In the genomic region with DNA sequence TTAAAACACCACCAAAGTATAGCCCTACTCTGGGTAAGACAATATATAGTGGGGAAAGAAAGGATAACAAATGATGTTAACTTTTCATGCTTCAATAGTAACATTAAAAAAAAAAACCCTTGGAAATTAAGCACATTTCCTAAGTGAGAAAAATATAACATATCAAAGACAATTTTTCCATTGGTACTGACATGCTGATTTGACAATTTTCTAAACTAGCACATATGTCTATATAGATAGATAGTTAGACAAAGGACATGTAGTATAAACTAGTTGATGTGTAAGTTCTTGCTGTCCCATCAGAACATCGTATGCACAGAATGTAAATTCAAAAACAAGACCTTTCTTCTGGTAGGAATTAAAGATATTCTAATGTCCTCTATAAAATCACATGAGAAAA, we compare ENCODE assay signal across 9 cellular contexts. TPM values are rescaled to one million over a fixed set of nuclear protein-coding genes. Genes with fewer than 3 reads are reported as not detected.
"Had no signal": no experiment of that assay in that cellular context is flagged by ENCODE, and none has a peak within 500 bp of the region (broad histone marks: within the 10 kb centered on the region; RNA-seq: fewer than 3 reads in every experiment).

No MANE protein-coding gene starts in this region.

- DNase-seq: GDM1, GF-D8 had no signal

- H3K4me3 ChIP-seq: GM12878 had no signal

- ATAC-seq: GM12878 had no signal

- FAIRE-seq: G401.6, GM12878, GM12891, GM12892, GM18507, GM19239 had no signal

RNA-seq across cellular contexts. Expression of gene ETNPPL, which starts 47.2 kb away (rescaled TPM):
- total RNA-seq: G401, GM12878 had no signal
- polyA plus RNA-seq: GM12878 had no signal
